10 cellular contexts compared by ENCODE assay signal in genomic region chr3:140050977-140051957, GRCh38.
DNase-seq lines count a peak whose midpoint lies in the region; ATAC-seq and TF ChIP-seq lines count a peak whose summit lies in the region.
"Had no signal": no experiment of that assay in that cellular context is flagged by ENCODE, and none has a peak within 500 bp of the region (broad histone marks: within the 10 kb centered on the region; RNA-seq: fewer than 3 reads in every experiment).

No MANE protein-coding gene starts in this region.

- no peaks in the 10 kb centered on the region for H3K79me2 ChIP-seq in osteoblast (ENCODE audit: insufficient read depth, low read length)
- H3K79me2 ChIP-seq: parathyroid adenoma had no signal

- TF ChIP-seq CTCF in GM12873 (IDR thresholded peaks at IDR 0.05; ENCODE audit: insufficient read depth, low read depth, low read length, missing control alignments) (peak; percentile 47), osteoblast (IDR thresholded peaks at IDR 0.05; ENCODE audit: extremely low read depth, low read depth, low read length) (peak; percentile 17)

- no peaks in the 10 kb centered on the region for H3K9me3 ChIP-seq in osteoblast (ENCODE audit: low read depth, low read length)

- H3K4me3 ChIP-seq in osteoblast (ENCODE audit: insufficient read depth, low read length), result no peak overlapping the region
- H3K4me3 ChIP-seq: SK-N-MC had no signal

- no peaks in the 10 kb centered on the region for H3K4me1 ChIP-seq in osteoblast (ENCODE audit: insufficient read depth, low read length)
- H3K4me1 ChIP-seq: parathyroid adenoma had no signal

- ATAC-seq in GM18909 (IDR thresholded peaks at IDR 0.05; ENCODE audit: poor library complexity, unreplicated experiment), result no peak
- no peak for ATAC-seq in GM18861 (IDR thresholded peaks at IDR 0.05; ENCODE audit: unreplicated experiment)

- H3K27me3 ChIP-seq in osteoblast (ENCODE audit: insufficient read depth, low read length), result no peaks in the 10 kb centered on the region

- H2AFZ ChIP-seq in osteoblast (ENCODE audit: low read length), result no peak overlapping the region
- H2AFZ ChIP-seq: parathyroid adenoma had no signal

- H3K36me3 ChIP-seq in osteoblast (ENCODE audit: insufficient read depth, low read length), result no peaks in the 10 kb centered on the region

- H3K4me2 ChIP-seq in osteoblast (ENCODE audit: insufficient read depth, low read length), result no peak overlapping the region

- H4K20me1 ChIP-seq in osteoblast (ENCODE audit: insufficient read depth, low read length), result no peaks in the 10 kb centered on the region

- no peak overlapping the region for H3K27ac ChIP-seq in osteoblast (ENCODE audit: low read depth, low read length)
- H3K27ac ChIP-seq: parathyroid adenoma, SK-N-MC had no signal

- DNase-seq in NCI-H1694 (lab: John Stamatoyannopoulos, UW) (peak; percentile 82), cerebellar cortex (ENCODE audit: low spot score) (peak; percentile 37), osteoblast (ENCODE audit: insufficient read length, low spot score, missing footprints) (no peak), SW 1271 (lab: John Stamatoyannopoulos, UW) (no peak), activated gamma-delta T cell (lab: John Stamatoyannopoulos, UW) (no peak)

Comparison
In these comparisons a context has a peak if more than half of its experiments do, and no peak if none do; other contexts are left out.
1. DNase-seq: peak in NCI-H1694 (single experiment) and cerebellar cortex (single experiment); none in osteoblast (single experiment), SW 1271 (0 of 2) and activated gamma-delta T cell (single experiment).